In genomic region chr12:107356937-107357295, GRCh38 we compare ENCODE assay signal across 31 cellular contexts.
"Had no signal": no experiment of that assay in that cellular context is flagged by ENCODE, and none has a peak within 500 bp of the region (broad histone marks: within the 10 kb centered on the region; RNA-seq: fewer than 3 reads in every experiment).

No MANE protein-coding gene starts in this region.

- H3K9me3 ChIP-seq: left lung, pancreas, prostate gland, stomach, testis, thyroid gland, transverse colon, upper lobe of right lung, uterus had no signal

- H3K36me3 ChIP-seq: left lung, pancreas, prostate gland, stomach, thyroid gland, transverse colon, upper lobe of right lung, uterus had no signal

- ATAC-seq: left colon; left lung; pancreas; right cardiac atrium; sciatic nerve; stimulated activated naive B cell treated with anti-CD40 and anti-IgM and Interleukin-4, amounts not matched to agents 10 μg/mL and 1 μg/mL and 100 μg/mL, for 72 hours; upper lobe of right lung had no signal

- H3K36me3 Mint-ChIP-seq: immature natural killer cell; mesothelial cell of epicardium; naive B cell; stimulated activated naive B cell treated with anti-CD40 and anti-IgM and Interleukin-4, amounts not matched to agents 10 μg/mL and 1 μg/mL and 100 μg/mL, for 72 hours had no signal

- H3K27me3 ChIP-seq: pancreas, testis, thyroid gland, transverse colon, uterus had no signal

- H3K4me3 Mint-ChIP-seq: immature natural killer cell; mesothelial cell of epicardium; nephron; neural crest cell; stimulated activated naive B cell treated with anti-CD40 and anti-IgM and Interleukin-4, amounts not matched to agents 10 μg/mL and 1 μg/mL and 100 μg/mL, for 72 hours had no signal

- H3K4me1 ChIP-seq: pancreas, prostate gland, stomach, testis, upper lobe of right lung, uterus had no signal

- H3K27ac ChIP-seq: left lung, pancreas, prostate gland, skin epidermis, stomach, testis, thyroid gland, transverse colon, upper lobe of right lung, uterus had no signal

- H3K4me1 Mint-ChIP-seq: mesothelial cell of epicardium, neural crest cell had no signal

- DNase-seq: hypothalamus; immature natural killer cell; kidney; left colon; left lung; mesendoderm; naive B cell; nucleus accumbens; pancreas; posterior cingulate gyrus; retina; right cardiac atrium; stimulated activated CD4-positive, alpha-beta T cell treated with anti-CD3 and anti-CD28 coated beads, Interleukin-12 subunit alpha, Interleukin-12 subunit beta, amount 100 ng/mL, for 4 hours; stimulated activated CD4-positive, alpha-beta T cell treated with anti-CD3 and anti-CD28 coated beads, Interleukin-15, amount 100 ng/mL, for 24 hours; stimulated activated CD4-positive, alpha-beta T cell treated with anti-CD3 and anti-CD28 coated beads, Interleukin-2, amount 100 ng/mL, for 24 hours; stimulated activated CD4-positive, alpha-beta T cell treated with anti-CD3 and anti-CD28 coated beads, Interleukin-4, amount 100 ng/mL, for 1 hour; stimulated activated naive B cell treated with anti-CD40 and anti-IgM and Interleukin-4, amounts not matched to agents 10 μg/mL and 1 μg/mL and 100 μg/mL, for 72 hours; stimulated activated naive CD8-positive, alpha-beta T cell treated with anti-CD3 and anti-CD28 coated beads, Interleukin-15, Interleukin-2, amounts not matched to agents 100 U/mL and 50 U/mL, for 24 hours; stomach; testis; transverse colon; upper lobe of right lung; uterus had no signal

- H3K4me3 ChIP-seq: left lung, lung, pancreas, prostate gland, skin epidermis, stomach, testis, thyroid gland, transverse colon, upper lobe of right lung, uterus had no signal

- H3K27ac Mint-ChIP-seq: immature natural killer cell; mesothelial cell of epicardium; naive B cell; nephron; stimulated activated naive B cell treated with anti-CD40 and anti-IgM and Interleukin-4, amounts not matched to agents 10 μg/mL and 1 μg/mL and 100 μg/mL, for 72 hours had no signal
